12 cellular contexts compared by ENCODE assay signal in genomic region chr10:132535065-132535651, GRCh38. TPM values are rescaled to one million over a fixed set of nuclear protein-coding genes. Genes with fewer than 3 reads are reported as not detected.
DNase-seq lines count a peak whose midpoint lies in the region; ATAC-seq and TF ChIP-seq lines count a peak whose summit lies in the region.
"Had no signal": no experiment of that assay in that cellular context is flagged by ENCODE, and none has a peak within 500 bp of the region (broad histone marks: within the 10 kb centered on the region; RNA-seq: fewer than 3 reads in every experiment).

No MANE protein-coding gene starts in this region.

- H3K4me1 ChIP-seq in BLaER1 treated with 17β-estradiol and CSF1 and Interleukin-3, amounts not matched to agents 10 nM and 100 nM, result peaks cover 27 to 50% (median 47%) of the 10 kb centered on the region in 10 experiments

- no peak overlapping the region for H3K27ac ChIP-seq in BLaER1 treated with 17β-estradiol and CSF1 and Interleukin-3, amounts not matched to agents 10 nM and 100 nM
- peak overlapping the region; percentile 48 for H3K27ac ChIP-seq in caudate nucleus (ENCODE audit: low read depth, low read length)

- no peaks in the 10 kb centered on the region for H3K27me3 ChIP-seq in BLaER1 treated with 17β-estradiol and CSF1 and Interleukin-3, amounts not matched to agents 10 nM and 100 nM

- 0 out of 20 replicates have a peak overlapping the region, but pooled peaks of 1 of the 10 experiments have one; percentile 10 for H3K4me3 ChIP-seq in BLaER1 treated with 17β-estradiol and CSF1 and Interleukin-3, amounts not matched to agents 10 nM and 100 nM
- H3K4me3 ChIP-seq in HFF-Myc (replicated peaks; ENCODE audit: low read depth, low read length), result peak overlapping the region; percentile 70

- peak overlapping the region in 1 of 2 donors; percentile 35 for H3K27ac Mint-ChIP-seq in natural killer cell

- peaks cover under 1 to 44% (median 22%) of the 10 kb centered on the region in 11 experiments; a peak in 20 of 22 replicates for H4K20me1 ChIP-seq in BLaER1 treated with 17β-estradiol and CSF1 and Interleukin-3, amounts not matched to agents 10 nM and 100 nM

- peaks cover 13 to 25% of the 10 kb centered on the region in 2 donors for H3K4me1 Mint-ChIP-seq in natural killer cell

- TF ChIP-seq CTCF in HFF-Myc (IDR thresholded peaks at IDR 0.05; ENCODE audit: low read depth, low read length, missing control alignments) (no peak), natural killer cell (IDR thresholded peaks at IDR 0.05) (no peak)

- intact Hi-C loops in natural killer cell (cut with micrococcal nuclease), result loop anchor here (5.0 kb wide), 2 partner anchors 88 to 138 kb away; partner anchors contain the start of gene PWWP2B

- no peak overlapping the region for H3K9ac ChIP-seq in BLaER1 treated with 17β-estradiol and CSF1 and Interleukin-3, amounts not matched to agents 10 nM and 100 nM
- H3K9ac ChIP-seq: SK-N-SH had no signal

- peaks cover 15 to 25% (median 20%) of the 10 kb centered on the region in 11 experiments for H3K9me3 ChIP-seq in BLaER1 treated with 17β-estradiol and CSF1 and Interleukin-3, amounts not matched to agents 10 nM and 100 nM (replicated peaks in 1 of 11)

- peak overlapping the region in 9 of 11 experiments; percentile 28 to 100 (median 97); a peak in 17 of 22 replicates for H3K4me2 ChIP-seq in BLaER1 treated with 17β-estradiol and CSF1 and Interleukin-3, amounts not matched to agents 10 nM and 100 nM

- ATAC-seq in natural killer cell, result no peak
- no peak for ATAC-seq in HG02885 (IDR thresholded peaks at IDR 0.05; ENCODE audit: poor library complexity, unreplicated experiment)
- ATAC-seq in GM18498 (IDR thresholded peaks at IDR 0.05; ENCODE audit: unreplicated experiment), result no peak

- DNase-seq in HFF-Myc (ENCODE audit: extremely low read depth, low read depth), result no peak
- no peak for DNase-seq in caudate nucleus (lab: John Stamatoyannopoulos, UW)
- DNase-seq in natural killer cell, result no peak
- no peak for DNase-seq in NCI-H2107 (lab: John Stamatoyannopoulos, UW)
- DNase-seq in UCSD-AML1 (lab: John Stamatoyannopoulos, UW; ENCODE audit: unreplicated experiment), result no peak
- DNase-seq: activated CD4-positive, alpha-beta T cell treated with anti-CD3 and anti-CD28 coated beads for 48 hours; effector CD8-positive, alpha-beta T cell; NCI-H1436; SK-N-SH had no signal

- peak overlapping the region; percentile 28 for H3K4me3 Mint-ChIP-seq in natural killer cell

- H3K36me3 ChIP-seq in BLaER1 treated with 17β-estradiol and CSF1 and Interleukin-3, amounts not matched to agents 10 nM and 100 nM, result peaks cover 0 to 5% (median 0%) of the 10 kb centered on the region in 11 experiments; a peak in 2 of 22 replicates

- peaks cover 3 to 4% of the 10 kb centered on the region in 2 donors for H3K9me3 Mint-ChIP-seq in natural killer cell

- peaks cover 8% of the 10 kb centered on the region for H3K36me3 Mint-ChIP-seq in natural killer cell

- H3K27me3 Mint-ChIP-seq in natural killer cell (ENCODE audit: low read depth in 2 of 2), result peaks cover 5 to 13% of the 10 kb centered on the region in 2 donors

RNA-seq across cellular contexts. Expression of gene INPP5A, which starts 2.4 kb away (rescaled TPM):
- 10 to 100 TPM; 12.6 to 38.6 (median 18.6) TPM for total RNA-seq in natural killer cell
